8 cellular contexts compared by ENCODE assay signal in genomic region chr2:61658841-61659780, GRCh38.
DNase-seq lines count a peak whose midpoint lies in the region; FAIRE-seq and TF ChIP-seq lines count a peak whose summit lies in the region.

No MANE protein-coding gene starts in this region.

- TF ChIP-seq POLR2A in GM12892 (IDR thresholded peaks at IDR 0.05; ENCODE audit: low read depth, low read length) (no peak), ovary (IDR thresholded peaks at IDR 0.05) (no peak)

- H3K4me3 ChIP-seq in NT2/D1 (ENCODE audit: insufficient read length, low read depth) = no peak overlapping the region
- H3K4me3 ChIP-seq in ovary = no peak overlapping the region

- TF ChIP-seq CTCF in ovary (IDR thresholded peaks at IDR 0.05) = no peak

- H3K9me3 ChIP-seq in NT2/D1 (ENCODE audit: insufficient read depth, low read length) (no peaks in the 10 kb centered on the region), ovary (no peaks in the 10 kb centered on the region)

- no peaks in the 10 kb centered on the region for H3K36me3 ChIP-seq in NT2/D1 (ENCODE audit: insufficient read depth, insufficient read length, low read length)
- H3K36me3 ChIP-seq in ovary = no peaks in the 10 kb centered on the region

- intact Hi-C loops in ovary (cut with DNase I) = no loop called here

- H3K27me3 ChIP-seq in NT2/D1 (ENCODE audit: insufficient read depth, insufficient read length) (no peaks in the 10 kb centered on the region), ovary (no peaks in the 10 kb centered on the region)

- H3K9ac ChIP-seq in NT2/D1 (ENCODE audit: insufficient read length, low read depth) = no peak overlapping the region

- no peaks in the 10 kb centered on the region for H3K4me1 ChIP-seq in NT2/D1 (ENCODE audit: insufficient read depth, insufficient read length)
- no peaks in the 10 kb centered on the region for H3K4me1 ChIP-seq in ovary (ENCODE audit: insufficient read depth)

- H3K27ac ChIP-seq in ovary = no peak overlapping the region

- FAIRE-seq in GM12892 (lab: Jason Lieb, UNC) = peak; percentile 42

- TF ChIP-seq EP300 in ovary (IDR thresholded peaks at IDR 0.05) = no peak

- DNase-seq in AG20443 (ENCODE audit: low spot score) = peak; percentile 56
- peak; percentile 29 for DNase-seq in GM12892 (ENCODE audit: insufficient read length)
- DNase-seq in NT2/D1 (ENCODE audit: low read depth, low spot score) = peak; percentile 42
- DNase-seq in epidermal melanocyte (ENCODE audit: insufficient read length, low spot score) = peak; percentile 22
- peak; percentile 64 for DNase-seq in myocyte (ENCODE audit: low read depth)
- no peak for DNase-seq in kidney glomerular epithelial cell (lab: John Stamatoyannopoulos, UW)
- DNase-seq in ovary = no peak
- no peak for DNase-seq in DMS79 treated with DMSO at 0.1 percent for 48 hours (lab: John Stamatoyannopoulos, UW)

- 47 to 57% (median 52%) methylated on average over 3 of the region's 3 CpGs for WGBS in ovary, 3 donors

Comparison
In these comparisons a context has a peak if more than half of its experiments do, and no peak if none do; other contexts are left out.
1. DNase-seq: peak in AG20443 (single experiment), GM12892 (single experiment), NT2/D1 (single experiment), epidermal melanocyte (single experiment) and myocyte (single experiment); none in kidney glomerular epithelial cell (single experiment), ovary (0 of 5) and DMS79 treated with DMSO at 0.1 percent for 48 hours (single experiment).